Comparison of ENCODE assay signal across 8 cellular contexts in the genomic region with DNA sequence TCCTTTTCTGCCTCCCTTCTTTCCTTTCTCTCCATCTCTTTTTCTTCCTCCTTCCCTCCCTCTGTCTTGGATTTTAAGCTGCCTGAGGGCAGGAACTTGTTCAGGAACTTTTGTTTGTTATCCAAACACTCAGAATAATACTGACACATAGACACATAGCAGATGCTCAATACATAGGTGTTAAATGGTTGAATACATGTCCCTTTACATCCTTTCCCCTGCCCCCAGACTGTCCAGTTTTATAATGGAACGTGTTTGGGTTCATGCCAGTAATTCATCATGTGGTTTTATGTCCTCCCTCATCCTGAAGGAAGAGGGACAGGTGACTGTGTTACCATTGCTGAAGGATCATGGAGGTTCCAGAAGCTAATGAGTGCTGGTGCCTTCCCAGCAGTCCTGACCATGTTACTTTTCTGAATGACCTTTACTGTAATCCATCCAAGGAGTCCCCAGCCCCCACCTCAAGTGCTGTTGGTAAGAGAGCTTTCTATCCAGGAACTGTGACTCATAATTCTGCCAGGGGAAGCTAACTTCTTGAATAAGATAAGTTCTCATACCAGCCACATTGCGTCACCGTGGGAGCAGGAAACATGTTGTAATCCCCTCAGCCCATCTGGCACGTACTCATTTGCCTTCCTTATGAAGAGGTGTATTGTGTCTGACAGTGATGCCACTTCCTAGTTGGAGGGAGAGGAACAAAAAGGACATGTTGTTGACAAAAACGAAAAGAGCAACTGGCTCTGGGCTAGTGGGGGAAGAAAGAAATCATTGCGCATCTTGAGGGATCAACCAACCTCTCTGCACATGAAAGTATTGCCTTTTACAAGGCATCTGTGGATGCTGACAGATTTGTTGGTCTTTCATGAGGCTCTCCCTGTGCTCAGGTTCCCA. TPM values are rescaled to one million over a fixed set of nuclear protein-coding genes. Genes with fewer than 3 reads are reported as not detected.
DNase-seq lines count a peak whose midpoint lies in the region; ATAC-seq and TF ChIP-seq lines count a peak whose summit lies in the region.

No MANE protein-coding gene starts in this region.

- no peak overlapping the region for H3K27ac ChIP-seq in CD4-positive, alpha-beta T cell (ENCODE audit: low read depth, low read length)

- ATAC-seq in CD4-positive, alpha-beta T cell (ENCODE audit: poor library complexity) = no peak
- ATAC-seq in HG03159 (IDR thresholded peaks at IDR 0.05; ENCODE audit: unreplicated experiment) = no peak

- no peaks in the 10 kb centered on the region for H3K9me3 ChIP-seq in CD4-positive, alpha-beta T cell (ENCODE audit: control insufficient read depth, low read length)

- H3K27me3 Mint-ChIP-seq in CD4-positive, alpha-beta T cell = no peaks in the 10 kb centered on the region

- no peaks in the 10 kb centered on the region for H3K9me3 Mint-ChIP-seq in CD4-positive, alpha-beta T cell

- H3K27ac Mint-ChIP-seq in CD4-positive, alpha-beta T cell = no peak overlapping the region

- no peak overlapping the region for H3K4me3 Mint-ChIP-seq in CD4-positive, alpha-beta T cell

- no peaks in the 10 kb centered on the region for H3K4me1 Mint-ChIP-seq in CD4-positive, alpha-beta T cell (ENCODE audit: low read depth)

- POLR2A ChIA-PET in CD4-positive, alpha-beta T cell (lab: Charles Lee) = no interaction called here

- no peak for TF ChIP-seq CTCF in CD4-positive, alpha-beta T cell (IDR thresholded peaks at IDR 0.05)

- peak; percentile 56 for DNase-seq in activated naive CD4-positive, alpha-beta T cell treated with Interleukin-2 at 50 U/mL for 16 hours
- no peak for DNase-seq in activated naive CD4-positive, alpha-beta T cell (lab: John Stamatoyannopoulos, UW)
- DNase-seq in RPMI7951 (ENCODE audit: low read depth) (peak; percentile 100), astrocyte of the hippocampus (ENCODE audit: low read depth, low spot score) (peak; percentile 98), iPS-NIHi7 (ENCODE audit: extremely low spot score) (peak; percentile 35)
- DNase-seq in stimulated activated CD4-positive, alpha-beta T cell treated with anti-CD3 and anti-CD28 coated beads, Interleukin-15, amount 100 ng/mL, for 48 hours (ENCODE audit: low read depth in 2 of 2) = peak; percentile 78 to 81
- DNase-seq in CD4-positive, alpha-beta T cell = no peak

- CTCF ChIA-PET in CD4-positive, alpha-beta T cell (lab: Charles Lee) = no interaction called here

- intact Hi-C loops in CD4-positive, alpha-beta T cell (cut with DNase I, micrococcal nuclease) = no loop called here

- H3K36me3 Mint-ChIP-seq in CD4-positive, alpha-beta T cell (ENCODE audit: low read depth) = peaks cover 36% of the 10 kb centered on the region

- no peaks in the 10 kb centered on the region for H3K27me3 ChIP-seq in CD4-positive, alpha-beta T cell (ENCODE audit: control insufficient read depth, insufficient read depth, low read length)

RNA-seq across cellular contexts. Expression of a gene that starts 52.4 kb away (rescaled TPM):
- 17.4 and 22.5 TPM in 2 replicates for total RNA-seq in RPMI7951 (2014; rRNA removed; shearing (Covaris generic))
- total RNA-seq in CD4-positive, alpha-beta T cell = 10 to 100 TPM; 13.7 to 14.7 TPM

Comparison
In these comparisons a context has a peak if more than half of its experiments do, and no peak if none do; other contexts are left out.
1. DNase-seq: peak in activated naive CD4-positive, alpha-beta T cell treated with Interleukin-2 at 50 U/mL for 16 hours (single experiment), RPMI7951 (single experiment), astrocyte of the hippocampus (single experiment), iPS-NIHi7 (single experiment) and stimulated activated CD4-positive, alpha-beta T cell treated with anti-CD3 and anti-CD28 coated beads, Interleukin-15, amount 100 ng/mL, for 48 hours (2 of 2); none in activated naive CD4-positive, alpha-beta T cell (0 of 4) and CD4-positive, alpha-beta T cell (0 of 10).